ENCODE assay signal across 8 cellular contexts in the genomic region with DNA sequence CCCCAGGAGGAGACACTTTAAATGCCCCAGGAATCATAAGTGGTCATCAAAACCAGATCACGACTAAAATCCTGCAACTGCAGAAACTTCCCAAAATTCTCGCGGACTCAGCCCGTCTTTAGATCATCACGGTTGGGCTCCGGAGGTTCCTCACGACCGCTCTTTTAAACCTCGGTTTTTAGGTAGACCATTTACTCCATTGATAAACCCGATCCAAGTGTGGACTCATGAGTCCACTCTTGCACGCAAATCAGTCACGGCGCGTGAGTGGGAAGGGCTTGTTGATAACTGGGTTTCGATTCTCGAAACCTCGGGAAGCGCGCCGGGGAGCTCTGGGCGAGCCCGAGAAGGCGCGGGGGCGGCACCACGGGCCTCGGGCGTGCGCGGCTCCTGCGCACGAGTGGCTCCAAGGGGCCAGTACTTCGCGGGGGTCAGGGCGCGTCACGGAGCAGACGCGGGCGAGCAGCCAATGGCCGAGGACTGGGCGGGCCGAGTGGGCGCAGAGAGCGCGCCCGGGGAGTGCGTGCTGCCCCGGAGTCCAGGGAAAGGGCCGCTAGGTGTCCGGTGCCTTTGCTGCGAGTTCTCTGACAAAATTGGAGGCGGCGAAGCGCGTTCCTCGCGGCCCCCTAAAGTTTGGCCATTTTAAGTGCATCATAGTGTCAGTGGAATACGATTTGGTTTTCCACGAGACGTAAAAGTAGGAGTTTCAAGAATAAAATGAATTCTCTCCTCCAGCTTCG. TPM values are rescaled to one million over a fixed set of nuclear protein-coding genes. Genes with fewer than 3 reads are reported as not detected.
DNase-seq lines count a peak whose midpoint lies in the region; TF ChIP-seq lines count a peak whose summit lies in the region.

No MANE protein-coding gene starts in this region.

- H3K4me1 ChIP-seq in HAP-1: no peaks in the 10 kb centered on the region; the same call in 1 of the 2 replicates
- no peaks in the 10 kb centered on the region for H3K4me1 ChIP-seq in MM.1S (ENCODE audit: low read length)
- H3K4me1 ChIP-seq in ascending aorta: peaks cover 0 to 2% of the 10 kb centered on the region in 2 donors
- H3K4me1 ChIP-seq in right atrium auricular region: peaks cover 0 to 14% of the 10 kb centered on the region in 2 donors
- no peaks in the 10 kb centered on the region for H3K4me1 ChIP-seq in prostate gland (replicated peaks)

- H3K27me3 ChIP-seq in HAP-1 (ENCODE audit: low read depth): peaks cover 9% of the 10 kb centered on the region
- no peaks in the 10 kb centered on the region for H3K27me3 ChIP-seq in MM.1S (replicated peaks; ENCODE audit: insufficient read depth, low read length)
- no peaks in the 10 kb centered on the region for H3K27me3 ChIP-seq in ascending aorta
- no peaks in the 10 kb centered on the region for H3K27me3 ChIP-seq in right atrium auricular region
- H3K27me3 ChIP-seq in prostate gland (replicated peaks; ENCODE audit: insufficient read depth): no peaks in the 10 kb centered on the region

- DNase-seq in GM04504 (ENCODE audit: low read depth) (peak; percentile 85), HAP-1 (ENCODE audit: low spot score in 2 of 2) (peak; percentile 10 to 75), MM.1S (peak; percentile 71), T-helper 22 cell (ENCODE audit: low read depth) (peak; percentile 29), ascending aorta (ENCODE audit: low spot score in 2 of 2) (peak; percentile 71 to 96), right atrium auricular region (ENCODE audit: low spot score) (peak; percentile 94), prostate gland (ENCODE audit: low spot score) (peak; percentile 63), ureter (ENCODE audit: low spot score) (peak; percentile 90)

- no peaks in the 10 kb centered on the region for H4K20me1 ChIP-seq in MM.1S (ENCODE audit: insufficient read depth, low read length)

- no peaks in the 10 kb centered on the region for H3K9me3 ChIP-seq in HAP-1
- H3K9me3 ChIP-seq in MM.1S (replicated peaks; ENCODE audit: insufficient read depth, low read length): no peaks in the 10 kb centered on the region
- H3K9me3 ChIP-seq in ascending aorta: no peaks in the 10 kb centered on the region
- H3K9me3 ChIP-seq in right atrium auricular region: no peaks in the 10 kb centered on the region
- H3K9me3 ChIP-seq in prostate gland: no peaks in the 10 kb centered on the region

- intact Hi-C loops in ascending aorta (cut with DNase I): loop anchor here (1.0 to 10.0 kb wide), 15 partner anchors 82 to 1538 kb away; partner anchors contain the start of genes DOP1A, IBTK and UBE3D
- intact Hi-C loops in prostate gland (cut with DNase I): loop anchor here (2.0 to 10.0 kb wide), 6 partner anchors 262 to 1538 kb away; no protein-coding TSS in a partner anchor

- WGBS in prostate gland: under 1% methylated on average over 56 of the region's 62 CpGs

- peak overlapping the region; percentile 73 for H2AFZ ChIP-seq in MM.1S (ENCODE audit: low read length)

- in situ Hi-C loops in HAP-1 (cut with MboI; ENCODE audit: low sequenced_read_pairs): no loop called here

- peak; percentile 89 for TF ChIP-seq POLR2A in prostate gland (IDR thresholded peaks at IDR 0.05)

- peak overlapping the region; percentile 70 for H3K9ac ChIP-seq in MM.1S (ENCODE audit: low read length)

- H3K79me2 ChIP-seq in MM.1S (ENCODE audit: low read length): no peaks in the 10 kb centered on the region

- H3K4me2 ChIP-seq in MM.1S (ENCODE audit: low read depth, low read length): peak overlapping the region; percentile 64

- H3F3A ChIP-seq in MM.1S (ENCODE audit: insufficient read depth, low read length): peaks cover 19% of the 10 kb centered on the region

- H3K27ac ChIP-seq in MM.1S (ENCODE audit: low read length) (peak overlapping the region; percentile 87; the same call in 1 of the 2 replicates), ascending aorta (peak overlapping the region; percentile 90 to 97), right atrium auricular region (peak overlapping the region; percentile 98 to 99), prostate gland (peak overlapping the region; percentile 93 to 95)

- TF ChIP-seq CTCF in MM.1S (IDR thresholded peaks at IDR 0.05; ENCODE audit: low read length) (no peak), ascending aorta (IDR thresholded peaks at IDR 0.05) (peak in 1 of 3 experiments; percentile 23), right atrium auricular region (IDR thresholded peaks at IDR 0.05) (no peak), prostate gland (IDR thresholded peaks at IDR 0.05) (peak in 2 of 4 experiments; percentile 29 to 36)

- no peaks in the 10 kb centered on the region for H3K9me2 ChIP-seq in MM.1S (replicated peaks; ENCODE audit: insufficient read depth, low read length)

- H3K4me3 ChIP-seq in HAP-1: peak overlapping the region; percentile 55
- peak overlapping the region; percentile 92 for H3K4me3 ChIP-seq in MM.1S (ENCODE audit: low read length)
- H3K4me3 ChIP-seq in ascending aorta: peak overlapping the region; percentile 82 to 93
- H3K4me3 ChIP-seq in right atrium auricular region: peak overlapping the region; percentile 86 to 95
- H3K4me3 ChIP-seq in prostate gland: peak overlapping the region; percentile 74 to 84

- H3K36me3 ChIP-seq in HAP-1 (replicated peaks) (no peaks in the 10 kb centered on the region), MM.1S (replicated peaks; ENCODE audit: insufficient read depth, low read length) (no peaks in the 10 kb centered on the region), ascending aorta (no peaks in the 10 kb centered on the region), right atrium auricular region (peaks cover 8% of the 10 kb centered on the region), prostate gland (no peaks in the 10 kb centered on the region)

RNA-seq across cellular contexts. Expression of gene TENT5A, which starts 0.7 kb away (rescaled TPM):
- total RNA-seq in ascending aorta: 9.6 TPM
- 10 to 100 TPM; 21.1 to 22.0 TPM for total RNA-seq in right atrium auricular region
- 10 to 100 TPM; 11.9 to 12.0 TPM for total RNA-seq in prostate gland
- total RNA-seq in ureter: 21.6 TPM

Comparison
In these comparisons a context has a peak if more than half of its experiments do, and no peak if none do; other contexts are left out.
1. Peak in every context shown above with its lines: DNase-seq, H3K4me3 ChIP-seq and H3K27ac ChIP-seq.
2. DNase-seq: peak in every context shown above with its lines; median percentile 94 in right atrium auricular region; 90 in ureter; 85 in GM04504; 84 in ascending aorta; 71 in MM.1S; 63 in prostate gland; 42 in HAP-1; 29 in T-helper 22 cell.